ENCODE assay signal across 8 cellular contexts in the genomic region with DNA sequence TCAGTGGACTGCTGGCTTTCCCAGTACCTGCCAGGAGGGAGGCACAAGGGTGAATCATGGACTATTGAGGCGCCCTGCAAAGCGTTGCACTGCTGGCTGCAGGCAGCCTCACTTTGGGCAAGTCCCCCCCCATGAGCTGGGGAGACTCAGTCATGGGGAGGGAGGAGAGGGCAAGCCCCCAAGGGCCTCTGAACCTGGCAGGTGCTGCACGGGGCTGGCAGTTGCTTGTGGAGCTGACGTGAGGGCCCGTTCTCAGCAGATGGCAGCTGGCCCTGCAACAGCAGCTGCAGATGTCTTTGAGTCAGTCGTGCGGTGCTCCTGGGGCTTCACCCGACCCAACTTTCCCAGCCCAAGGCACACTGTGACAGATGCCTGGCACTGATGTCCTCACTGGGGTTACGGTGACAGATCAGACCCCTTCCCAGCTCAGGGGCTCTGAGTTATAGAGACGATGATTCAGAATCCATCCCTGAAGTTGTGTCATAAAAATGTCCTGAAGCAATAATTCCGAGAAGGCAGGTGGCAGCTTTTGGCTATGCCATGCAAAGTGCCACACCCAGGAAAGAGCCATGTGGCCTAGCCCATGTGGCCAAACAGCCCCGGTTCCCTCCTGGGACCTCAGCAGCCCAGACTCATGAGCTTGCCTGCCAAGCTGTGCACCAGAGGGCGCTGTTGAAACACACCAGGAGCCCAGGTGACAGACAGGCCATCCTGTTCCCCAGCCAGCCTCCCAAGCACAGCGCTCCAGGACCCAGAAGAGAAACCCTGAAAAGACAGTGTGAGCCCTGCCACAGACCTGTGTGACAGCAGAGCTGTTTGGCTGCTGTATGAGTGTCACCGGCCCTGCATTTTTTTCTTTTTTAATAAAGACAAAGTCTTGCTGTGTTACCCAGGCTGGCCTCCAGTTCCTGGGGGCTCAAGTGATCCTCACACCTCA. TPM values are rescaled to one million over a fixed set of nuclear protein-coding genes. Genes with fewer than 3 reads are reported as not detected.
DNase-seq lines count a peak whose midpoint lies in the region; ATAC-seq and TF ChIP-seq lines count a peak whose summit lies in the region.

No MANE protein-coding gene starts in this region.

- H4K20me1 ChIP-seq in OCI-LY3 (ENCODE audit: insufficient read depth, low read length), result peaks cover 34% of the 10 kb centered on the region

- no peak overlapping the region for H3K4me3 ChIP-seq in OCI-LY3 (ENCODE audit: low read length)

- POLR2A ChIA-PET in naive thymus-derived CD8-positive, alpha-beta T cell (lab: Charles Lee), result interaction anchor here (1.0 to 1.9 kb wide), 7 partner anchors 14 to 96 kb away, joined by 3 to 11 read pairs (median 3); a partner anchor contains a TSS

- no peaks in the 10 kb centered on the region for H3K27me3 ChIP-seq in OCI-LY3 (ENCODE audit: low read depth, low read length)

- H2AFZ ChIP-seq in OCI-LY3 (ENCODE audit: low read depth, low read length), result no peak overlapping the region

- no peak overlapping the region for H3K9ac ChIP-seq in OCI-LY3 (ENCODE audit: low read length)

- peaks cover 2 to 12% (median 8%) of the 10 kb centered on the region in 4 donors for H3K4me1 Mint-ChIP-seq in naive thymus-derived CD8-positive, alpha-beta T cell

- H3K36me3 ChIP-seq in OCI-LY3 (replicated peaks; ENCODE audit: low read depth, low read length), result peaks cover 75% of the 10 kb centered on the region

- peak overlapping the region in 8 of 10 donors; percentile 7 to 80 (median 39) for H3K27ac Mint-ChIP-seq in naive thymus-derived CD8-positive, alpha-beta T cell

- peak; percentile 69 for ATAC-seq in GM19351 (IDR thresholded peaks at IDR 0.05; ENCODE audit: unreplicated experiment)
- peak; percentile 96 to 97 for ATAC-seq in naive thymus-derived CD8-positive, alpha-beta T cell

- no peaks in the 10 kb centered on the region for H3K79me2 ChIP-seq in OCI-LY3 (ENCODE audit: low read length)

- DNase-seq in CD1c-positive myeloid dendritic cell (ENCODE audit: extremely low spot score) (peak; percentile 87), HuH-7 (ENCODE audit: low spot score) (peak; percentile 96), erythroblast (lab: John Stamatoyannopoulos, UW) (peak; percentile 80 to 90)
- peak; percentile 90 for DNase-seq in activated CD8-positive, alpha-beta memory T cell treated with anti-CD3 and anti-CD28 coated beads, Interleukin-2, amount 50 U/mL, for 48 hours
- DNase-seq in naive thymus-derived CD8-positive, alpha-beta T cell, result peak; percentile 64 to 90 (median 75)
- DNase-seq in stimulated activated CD8-positive, alpha-beta memory T cell treated with anti-CD3 and anti-CD28 coated beads, Interleukin-7, amount 100 ng/mL, for 48 hours (ENCODE audit: extremely low read depth in 1 of 2, low read depth in 1 of 2), result peak; percentile 50 to 75

- H3K4me3 Mint-ChIP-seq in naive thymus-derived CD8-positive, alpha-beta T cell, result no peak overlapping the region

- H3K27me3 Mint-ChIP-seq in naive thymus-derived CD8-positive, alpha-beta T cell, result no peaks in the 10 kb centered on the region

- H3K9me3 Mint-ChIP-seq in naive thymus-derived CD8-positive, alpha-beta T cell, result no peaks in the 10 kb centered on the region

- peaks cover 0 to 74% (median 13%) of the 10 kb centered on the region in 3 donors for H3K36me3 Mint-ChIP-seq in naive thymus-derived CD8-positive, alpha-beta T cell

- peaks cover 23% of the 10 kb centered on the region for H3K4me1 ChIP-seq in OCI-LY3 (ENCODE audit: low read length)

- H3K9me3 ChIP-seq in OCI-LY3 (ENCODE audit: insufficient read depth, low read length), result no peaks in the 10 kb centered on the region

- peak overlapping the region; percentile 82 for H3K27ac ChIP-seq in OCI-LY3 (ENCODE audit: low read length)

- TF ChIP-seq CTCF in OCI-LY3 (IDR thresholded peaks at IDR 0.05; ENCODE audit: low read depth, low read length), result peak; percentile 97

- no peak for TF ChIP-seq POLR2A in erythroblast (IDR thresholded peaks at IDR 0.05; ENCODE audit: low read length)

- H3K4me2 ChIP-seq in OCI-LY3 (ENCODE audit: low read length), result peak overlapping the region; percentile 33

RNA-seq across cellular contexts. Expression of a gene that starts 53.6 kb away (rescaled TPM):
- 10 to 100 TPM; 17.8 to 22.8 TPM for total RNA-seq in naive thymus-derived CD8-positive, alpha-beta T cell
- 1 to 10 TPM; 3.2 to 7.7 (median 7.1) TPM for polyA plus RNA-seq in naive thymus-derived CD8-positive, alpha-beta T cell
